ENCODE assay signal across 8 cellular contexts in the genomic region with DNA sequence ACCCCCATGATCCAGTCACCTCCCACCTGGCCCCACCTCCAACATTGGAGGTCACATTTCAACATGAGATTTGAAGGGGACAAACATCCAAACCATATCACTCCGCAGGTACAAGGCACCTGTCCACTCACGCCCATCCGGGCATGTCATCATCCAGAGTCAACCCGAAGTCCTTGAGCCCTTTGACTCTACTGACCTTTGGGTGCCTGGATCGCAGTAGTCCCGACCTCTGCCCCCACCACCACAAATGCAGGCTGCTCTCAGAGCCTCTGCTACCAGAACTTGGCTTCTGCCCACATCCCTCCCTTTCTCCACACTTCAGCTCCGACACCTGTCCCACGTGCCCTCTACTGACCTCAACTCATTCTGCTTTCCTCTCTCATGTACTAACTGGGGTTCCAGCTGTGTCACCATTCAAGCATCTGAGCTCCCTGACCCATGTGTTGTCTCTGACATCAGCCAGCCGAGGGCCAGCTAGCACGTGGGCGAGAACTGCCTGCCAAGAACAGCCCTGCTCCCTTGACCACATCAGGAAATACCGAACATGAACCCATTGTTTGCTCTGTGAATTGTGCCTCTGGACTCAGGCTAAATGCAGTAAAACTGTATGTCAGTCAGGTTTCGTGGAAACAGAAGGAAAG.
DNase-seq lines count a peak whose midpoint lies in the region; ATAC-seq and TF ChIP-seq lines count a peak whose summit lies in the region.

No MANE protein-coding gene starts in this region.

- H3K27me3 ChIP-seq in RWPE2 (ENCODE audit: insufficient read depth, poor library complexity, severe bottlenecking) (no peaks in the 10 kb centered on the region), esophagus squamous epithelium (no peaks in the 10 kb centered on the region)

- DNase-seq in DMS153 treated with DMSO at 0.1 percent for 48 hours (lab: John Stamatoyannopoulos, UW; ENCODE audit: unreplicated experiment) (peak; percentile 77), RWPE2 (ENCODE audit: low spot score) (peak; percentile 97), fibroblast of the aortic adventitia (ENCODE audit: low read depth) (peak; percentile 79), omental fat pad (ENCODE audit: low spot score) (no peak), MV-4-11 (lab: John Stamatoyannopoulos, UW) (no peak), GF-D8 (lab: John Stamatoyannopoulos, UW) (no peak), esophagus squamous epithelium (lab: John Stamatoyannopoulos, UW) (no peak)

- peak; percentile 90 for ATAC-seq in RWPE2 (ENCODE audit: low read depth)
- peak; percentile 46 for ATAC-seq in omental fat pad (ENCODE audit: low FRiP score)
- no peak for ATAC-seq in GM21576 (IDR thresholded peaks at IDR 0.05; ENCODE audit: unreplicated experiment)

- no peak for TF ChIP-seq POLR2A in esophagus squamous epithelium (IDR thresholded peaks at IDR 0.05)

- H3K4me3 ChIP-seq in RWPE2 (ENCODE audit: severe bottlenecking), result no peak overlapping the region
- no peak overlapping the region for H3K4me3 ChIP-seq in fibroblast of the aortic adventitia (ENCODE audit: low read depth, low read length)
- H3K4me3 ChIP-seq in esophagus squamous epithelium, result no peak overlapping the region

- H3K36me3 ChIP-seq in RWPE2 (ENCODE audit: low read depth) (no peaks in the 10 kb centered on the region), esophagus squamous epithelium (no peaks in the 10 kb centered on the region)

- 62 to 71% methylated on average over 10 to 13 of the region's 13 CpGs for WGBS in esophagus squamous epithelium, 2 donors

- peaks cover 21% of the 10 kb centered on the region for H3K4me1 ChIP-seq in RWPE2 (ENCODE audit: insufficient read depth, poor library complexity, severe bottlenecking)
- peaks cover 7 to 25% (median 9%) of the 10 kb centered on the region in 3 donors for H3K4me1 ChIP-seq in esophagus squamous epithelium

- no peaks in the 10 kb centered on the region for H3K9me3 ChIP-seq in RWPE2 (ENCODE audit: severe bottlenecking)
- H3K9me3 ChIP-seq in esophagus squamous epithelium, result no peaks in the 10 kb centered on the region

- TF ChIP-seq CTCF in RWPE2 (IDR thresholded peaks at IDR 0.05; ENCODE audit: poor library complexity, severe bottlenecking), result no peak
- TF ChIP-seq CTCF in fibroblast of the aortic adventitia (IDR thresholded peaks at IDR 0.05; ENCODE audit: insufficient read depth, low read length), result no peak
- no peak for TF ChIP-seq CTCF in omental fat pad (IDR thresholded peaks at IDR 0.05)
- TF ChIP-seq CTCF in esophagus squamous epithelium (IDR thresholded peaks at IDR 0.05), result no peak

- intact Hi-C loops in esophagus squamous epithelium (cut with DNase I), result no loop called here

- peak overlapping the region; percentile 12 for H3K27ac ChIP-seq in RWPE2 (ENCODE audit: poor library complexity, severe bottlenecking)
- H3K27ac ChIP-seq in esophagus squamous epithelium, result no peak overlapping the region

Comparison
In these comparisons a context has a peak if more than half of its experiments do, and no peak if none do; other contexts are left out.
1. DNase-seq: peak in DMS153 treated with DMSO at 0.1 percent for 48 hours (single experiment), RWPE2 (single experiment) and fibroblast of the aortic adventitia (single experiment); none in omental fat pad (single experiment), MV-4-11 (single experiment), GF-D8 (single experiment) and esophagus squamous epithelium (single experiment).